Comparison of ENCODE assay signal across 26 cellular contexts in genomic region chr9:79176298-79176697, GRCh38.
"Had no signal": no experiment of that assay in that cellular context is flagged by ENCODE, and none has a peak within 500 bp of the region (broad histone marks: within the 10 kb centered on the region; RNA-seq: fewer than 3 reads in every experiment).

No MANE protein-coding gene starts in this region.

- H3K9me3 Mint-ChIP-seq: activated T-cell treated with anti-CD3 and anti-CD28 coated beads, Interleukin-2, amount 50 U/mL, for 24 hours had no signal

- H3K4me1 Mint-ChIP-seq: activated T-helper 17 cell treated with anti-CD3 and anti-CD28 coated beads, Interleukin-2, amount 50 U/mL, for 72 hours had no signal

- H3K27ac ChIP-seq: adrenal gland, ascending aorta, thoracic aorta, vagina had no signal

- H3K4me3 Mint-ChIP-seq: activated naive CD8-positive, alpha-beta T cell; activated T-cell treated with anti-CD3 and anti-CD28 coated beads, Interleukin-2, amount 50 U/mL, for 24 hours; activated T-helper 17 cell treated with anti-CD3 and anti-CD28 coated beads, Interleukin-2, amount 50 U/mL, for 72 hours; nephron progenitor cell; stimulated activated naive B cell treated with anti-CD40 and anti-IgM and Interleukin-4, amounts not matched to agents 10 μg/mL and 1 μg/mL and 100 μg/mL, for 72 hours; type B pancreatic cell had no signal

- FAIRE-seq: colon, endothelial cell of umbilical vein, frontal cortex, islet of Langerhans had no signal

- H3K27ac Mint-ChIP-seq: activated naive CD8-positive, alpha-beta T cell; activated T-cell treated with anti-CD3 and anti-CD28 coated beads, Interleukin-2, amount 50 U/mL, for 24 hours; activated T-helper 17 cell treated with anti-CD3 and anti-CD28 coated beads, Interleukin-2, amount 50 U/mL, for 72 hours; nephron progenitor cell; stimulated activated naive B cell treated with anti-CD40 and anti-IgM and Interleukin-4, amounts not matched to agents 10 μg/mL and 1 μg/mL and 100 μg/mL, for 72 hours; type B pancreatic cell had no signal

- DNase-seq: activated CD4-positive, alpha-beta T cell treated with anti-CD3 and anti-CD28 coated beads for 1 hour; activated T-cell treated with anti-CD3 and anti-CD28 coated beads, Interleukin-2, amount 50 U/mL, for 24 hours; adrenal gland; central memory CD4-positive, alpha-beta T cell; effector memory CD4-positive, alpha-beta T cell; glutamatergic neuron; hypothalamus; left cardiac atrium; nephron progenitor cell; stimulated activated CD4-positive, alpha-beta T cell treated with anti-CD3 and anti-CD28 coated beads, Interleukin-15, amount 100 ng/mL, for 24 hours; stimulated activated CD8-positive, alpha-beta memory T cell treated with anti-CD3 and anti-CD28 coated beads, Interleukin-4, amount 100 ng/mL, for 48 hours; stimulated activated naive B cell treated with anti-CD40 and anti-IgM and Interleukin-4, amounts not matched to agents 10 μg/mL and 1 μg/mL and 100 μg/mL, for 72 hours; T-helper 9 cell had no signal

- H3K4me2 ChIP-seq: smooth muscle cell had no signal

- H3K36me3 Mint-ChIP-seq: activated naive CD8-positive, alpha-beta T cell; type B pancreatic cell had no signal

- H3K36me3 ChIP-seq: adrenal gland, ascending aorta, thoracic aorta, vagina had no signal

- H3K4me3 ChIP-seq: adrenal gland, ascending aorta, smooth muscle cell, thoracic aorta, vagina had no signal

- H3K27me3 ChIP-seq: adrenal gland, ascending aorta, vagina had no signal

- ATAC-seq: activated T-helper 17 cell treated with anti-CD3 and anti-CD28 coated beads, Interleukin-2, amount 50 U/mL, for 72 hours; esophagus mucosa; left cardiac atrium; sciatic nerve; stimulated activated naive B cell treated with anti-CD40 and anti-IgM and Interleukin-4, amounts not matched to agents 10 μg/mL and 1 μg/mL and 100 μg/mL, for 72 hours had no signal

- H3K4me1 ChIP-seq: adrenal gland, ascending aorta, vagina had no signal

- H3K27me3 Mint-ChIP-seq: activated T-cell treated with anti-CD3 and anti-CD28 coated beads, Interleukin-2, amount 50 U/mL, for 24 hours had no signal

- H3K9me3 ChIP-seq: adrenal gland, ascending aorta, thoracic aorta, vagina had no signal
